In genomic region chr10:129972145-129972965, GRCh38 we compare ENCODE assay signal across 9 cellular contexts. TPM values are rescaled to one million over a fixed set of nuclear protein-coding genes. Genes with fewer than 3 reads are reported as not detected.
A peak's percentile ranks its signal among the peaks of the same experiment; 100 is the strongest.
DNase-seq lines count a peak whose midpoint lies in the region; ATAC-seq, FAIRE-seq and TF ChIP-seq lines count a peak whose summit lies in the region.
"Had no signal": no experiment of that assay in that cellular context is flagged by ENCODE, and none has a peak within 500 bp of the region (broad histone marks: within the 10 kb centered on the region; RNA-seq: fewer than 3 reads in every experiment).

No MANE protein-coding gene starts in this region.

- intact Hi-C loops in pancreas (cut with DNase I) = loop anchor here in 1 of 3 donors (5.0 kb wide), 1 partner anchor 940 kb away; no protein-coding TSS in a partner anchor

- FAIRE-seq in pancreas (lab: Jason Lieb, UNC) (no peak), GM12891 (lab: Jason Lieb, UNC) (no peak)

- no peak overlapping the region for H3K27ac ChIP-seq in pancreas
- H3K27ac ChIP-seq: dorsolateral prefrontal cortex had no signal

- H3K36me3 ChIP-seq in ES-I3 (ENCODE audit: insufficient read depth, low read length) (no peaks in the 10 kb centered on the region), MG63 (no peaks in the 10 kb centered on the region), pancreas (no peaks in the 10 kb centered on the region)

- peak overlapping the region; percentile 43; the same call in 1 of the 2 replicates for H3K9ac ChIP-seq in ES-I3 (ENCODE audit: low read depth, low read length)

- no peak for TF ChIP-seq POLR2A in GM12891 (IDR thresholded peaks at IDR 0.05; ENCODE audit: low read depth, low read length)

- no peaks in the 10 kb centered on the region for H3K9me3 ChIP-seq in ES-I3 (ENCODE audit: control insufficient read depth, insufficient read depth, low read length)
- no peaks in the 10 kb centered on the region for H3K9me3 ChIP-seq in MG63
- no peaks in the 10 kb centered on the region for H3K9me3 ChIP-seq in pancreas

- DNase-seq in MG63 (no peak), foreskin fibroblast (peak in 1 of 2 donors; percentile 57), pancreas (peak in 1 of 6 donors; percentile 68), GM12891 (ENCODE audit: insufficient read length, low spot score) (no peak), NCI-H82 treated with DMSO at 0.1 percent for 48 hours (lab: John Stamatoyannopoulos, UW; ENCODE audit: unreplicated experiment) (no peak), NCI-H526 treated with DMSO at 0.1 percent for 48 hours (lab: John Stamatoyannopoulos, UW) (no peak)

- 4% methylated on average over 51 to 84 of the region's 84 CpGs for whole genome bisulfite sequencing in pancreas, 2 donors

- H3K4me1 ChIP-seq in ES-I3 (ENCODE audit: insufficient read depth, low read length) (no peaks in the 10 kb centered on the region; the same call in 1 of the 2 replicates), pancreas (peaks cover 0 to 5% (median 0%) of the 10 kb centered on the region in 3 donors)

- ATAC-seq in pancreas (peak in 3 of 4 donors; percentile 15 to 36 (median 19)), GM18502 (IDR thresholded peaks at IDR 0.05; ENCODE audit: poor library complexity, unreplicated experiment) (no peak)

- TF ChIP-seq CTCF in foreskin fibroblast (IDR thresholded peaks at IDR 0.05; ENCODE audit: low read depth, low read length) (no peak), pancreas (IDR thresholded peaks at IDR 0.05) (no peak)

- H3K4me3 ChIP-seq in MG63 (peak overlapping the region; percentile 46), foreskin fibroblast (ENCODE audit: low read depth in 1 of 2, low read length in 2 of 2) (peak overlapping the region; percentile 8 to 45), pancreas (peak overlapping the region in 1 of 4 donors; percentile 43)

- peaks cover 18% of the 10 kb centered on the region for H3K27me3 ChIP-seq in MG63
- H3K27me3 ChIP-seq in pancreas = peaks cover 0 to 65% (median 19%) of the 10 kb centered on the region in 4 donors

TF ChIP-seq in GM12891, 5 proteins besides CTCF, POLR2A, EP300 and RAD21:
- TF ChIP-seq SPI1 (IDR thresholded peaks at IDR 0.05; ENCODE audit: low read depth, low read length) = no peak
- TF ChIP-seq PAX5 (IDR thresholded peaks at IDR 0.05; ENCODE audit: insufficient read depth, low read length, severe bottlenecking) = no peak
- TF ChIP-seq POU2F2 (IDR thresholded peaks at IDR 0.05; ENCODE audit: low read depth, low read length) = no peak
- TF ChIP-seq POLR2AphosphoS5 (IDR thresholded peaks at IDR 0.05; ENCODE audit: low read depth, low read length) = no peak
TF ChIP-seq in GM12891: peak in this region for 0.

RNA-seq across cellular contexts. Expression of gene EBF3, which starts 8.3 kb away (rescaled TPM):
- 3.1 and 3.4 TPM in 2 replicates for total RNA-seq in MG63 (2014; rRNA removed; shearing (Covaris generic); ENCODE audit: low replicate concordance)
- total RNA-seq in pancreas = 1 to 10 TPM in 2 of 6 donors, under 1 TPM in 4; 0.47 to 1.4 (median 0.82) TPM
- 1 to 10 TPM; 1.4 to 1.5 TPM for polyA plus RNA-seq in pancreas
- polyA plus RNA-seq in GM12891 (2012; ENCODE audit: low read depth, missing spikeins) = not detected
